Comparison of ENCODE assay signal across 10 cellular contexts in genomic region chr13:98549006-98549727, GRCh38. TPM values are rescaled to one million over a fixed set of nuclear protein-coding genes. Genes with fewer than 3 reads are reported as not detected.
DNase-seq lines count a peak whose midpoint lies in the region; TF ChIP-seq lines count a peak whose summit lies in the region.
"Had no signal": no experiment of that assay in that cellular context is flagged by ENCODE, and none has a peak within 500 bp of the region (broad histone marks: within the 10 kb centered on the region; RNA-seq: fewer than 3 reads in every experiment).

No MANE protein-coding gene starts in this region.

- H3K27me3 Mint-ChIP-seq in osteocyte (ENCODE audit: unreplicated experiment) = no peaks in the 10 kb centered on the region

- H3K36me3 Mint-ChIP-seq in osteocyte (ENCODE audit: unreplicated experiment) = peaks cover 24% of the 10 kb centered on the region

- H3K4me3 ChIP-seq in cardiac fibroblast (replicated peaks in 1 of 2; ENCODE audit: low read depth in 2 of 2, low read length in 2 of 2) = no peak overlapping the region

- H3K4me1 Mint-ChIP-seq in osteocyte (ENCODE audit: unreplicated experiment) = peaks cover 75% of the 10 kb centered on the region

- H3K4me3 Mint-ChIP-seq in osteocyte (ENCODE audit: unreplicated experiment) = no peak overlapping the region

- no peaks in the 10 kb centered on the region for H3K9me3 Mint-ChIP-seq in osteocyte (ENCODE audit: unreplicated experiment)

- TF ChIP-seq CTCF in cardiac fibroblast (IDR thresholded peaks at IDR 0.05; ENCODE audit: low read depth, low read length) = no peak
- TF ChIP-seq CTCF in osteocyte (IDR thresholded peaks at IDR 0.05) = no peak

- peak overlapping the region; percentile 76 for H3K27ac Mint-ChIP-seq in osteocyte (ENCODE audit: unreplicated experiment)

- DNase-seq in GM04504 (ENCODE audit: low read depth) = peak; percentile 77
- DNase-seq in M059J (ENCODE audit: low read depth) = peak; percentile 79
- peak; percentile 76 to 94 for DNase-seq in cardiac fibroblast (ENCODE audit: low read depth in 2 of 2)
- no peak for DNase-seq in osteocyte (ENCODE audit: extremely low spot score, unreplicated experiment)
- DNase-seq in NCI-H2227 treated with DMSO at 0.1 percent for 48 hours (lab: John Stamatoyannopoulos, UW) = no peak
- no peak for DNase-seq in amniotic stem cell (lab: John Stamatoyannopoulos, UW)
- no peak for DNase-seq in NCI-H1048 (lab: John Stamatoyannopoulos, UW)
- no peak for DNase-seq in superior temporal gyrus (ENCODE audit: extremely low spot score)
- DNase-seq: hypothalamus, NCI-H146 had no signal

RNA-seq across cellular contexts. Expression of gene STK24, which starts 27.7 kb away (rescaled TPM):
- total RNA-seq in M059J (2014; rRNA removed; shearing (Covaris generic)) = 59.7 and 93.2 TPM in 2 replicates
- 139 and 142 TPM in 2 replicates for total RNA-seq in osteocyte

Comparison
In these comparisons a context has a peak if more than half of its experiments do, and no peak if none do; other contexts are left out.
1. DNase-seq: peak in GM04504 (single experiment), M059J (single experiment) and cardiac fibroblast (2 of 2); none in osteocyte (single experiment), NCI-H2227 treated with DMSO at 0.1 percent for 48 hours (single experiment), amniotic stem cell (single experiment), NCI-H1048 (single experiment) and superior temporal gyrus (single experiment).